In the genomic region with DNA sequence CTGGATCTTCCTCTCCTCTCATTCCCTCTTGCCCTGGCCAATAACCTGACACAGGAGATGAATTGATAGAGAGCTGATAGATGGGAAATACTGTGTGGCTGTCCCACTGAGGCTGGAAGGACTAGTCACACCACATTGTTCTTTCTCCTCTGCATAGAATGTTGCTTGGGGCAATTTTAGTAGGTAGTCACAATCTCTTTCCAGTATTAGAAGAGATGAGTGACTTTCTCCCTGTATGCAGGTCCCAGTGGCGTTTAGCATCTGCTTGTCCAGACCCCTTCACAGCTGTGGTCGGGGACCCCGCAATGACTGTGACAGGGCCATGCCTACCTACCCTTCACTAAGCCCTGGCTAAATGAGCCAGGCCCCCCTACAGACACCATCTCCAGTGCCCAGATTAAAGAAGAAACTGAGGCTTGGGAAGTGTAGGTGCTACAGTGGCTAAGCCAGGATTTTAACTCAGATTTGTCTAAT, we compare ENCODE assay signal across 1 cellular context.
TF ChIP-seq lines count a peak whose summit lies in the region.

No MANE protein-coding gene starts in this region.

TF ChIP-seq in GM12878, 131 proteins besides CTCF, POLR2A, EP300 and RAD21:
- TF ChIP-seq BACH1 (IDR thresholded peaks at IDR 0.05; ENCODE audit: borderline replicate concordance) (no peak), BCL11A (IDR thresholded peaks at IDR 0.05; ENCODE audit: low read depth, low read length) (no peak), RUNX3 (IDR thresholded peaks at IDR 0.05; ENCODE audit: low read length) (no peak), IRF4 (IDR thresholded peaks at IDR 0.05; ENCODE audit: low read depth, low read length) (no peak), EZH2 (IDR thresholded peaks at IDR 0.05; ENCODE audit: borderline replicate concordance, control insufficient read depth, low read depth, low read length) (no peak), ZNF217 (IDR thresholded peaks at IDR 0.05) (no peak), JUND (IDR thresholded peaks at IDR 0.05; ENCODE audit: low read depth, low read length) (no peak)
- TF ChIP-seq, protein P1, sequence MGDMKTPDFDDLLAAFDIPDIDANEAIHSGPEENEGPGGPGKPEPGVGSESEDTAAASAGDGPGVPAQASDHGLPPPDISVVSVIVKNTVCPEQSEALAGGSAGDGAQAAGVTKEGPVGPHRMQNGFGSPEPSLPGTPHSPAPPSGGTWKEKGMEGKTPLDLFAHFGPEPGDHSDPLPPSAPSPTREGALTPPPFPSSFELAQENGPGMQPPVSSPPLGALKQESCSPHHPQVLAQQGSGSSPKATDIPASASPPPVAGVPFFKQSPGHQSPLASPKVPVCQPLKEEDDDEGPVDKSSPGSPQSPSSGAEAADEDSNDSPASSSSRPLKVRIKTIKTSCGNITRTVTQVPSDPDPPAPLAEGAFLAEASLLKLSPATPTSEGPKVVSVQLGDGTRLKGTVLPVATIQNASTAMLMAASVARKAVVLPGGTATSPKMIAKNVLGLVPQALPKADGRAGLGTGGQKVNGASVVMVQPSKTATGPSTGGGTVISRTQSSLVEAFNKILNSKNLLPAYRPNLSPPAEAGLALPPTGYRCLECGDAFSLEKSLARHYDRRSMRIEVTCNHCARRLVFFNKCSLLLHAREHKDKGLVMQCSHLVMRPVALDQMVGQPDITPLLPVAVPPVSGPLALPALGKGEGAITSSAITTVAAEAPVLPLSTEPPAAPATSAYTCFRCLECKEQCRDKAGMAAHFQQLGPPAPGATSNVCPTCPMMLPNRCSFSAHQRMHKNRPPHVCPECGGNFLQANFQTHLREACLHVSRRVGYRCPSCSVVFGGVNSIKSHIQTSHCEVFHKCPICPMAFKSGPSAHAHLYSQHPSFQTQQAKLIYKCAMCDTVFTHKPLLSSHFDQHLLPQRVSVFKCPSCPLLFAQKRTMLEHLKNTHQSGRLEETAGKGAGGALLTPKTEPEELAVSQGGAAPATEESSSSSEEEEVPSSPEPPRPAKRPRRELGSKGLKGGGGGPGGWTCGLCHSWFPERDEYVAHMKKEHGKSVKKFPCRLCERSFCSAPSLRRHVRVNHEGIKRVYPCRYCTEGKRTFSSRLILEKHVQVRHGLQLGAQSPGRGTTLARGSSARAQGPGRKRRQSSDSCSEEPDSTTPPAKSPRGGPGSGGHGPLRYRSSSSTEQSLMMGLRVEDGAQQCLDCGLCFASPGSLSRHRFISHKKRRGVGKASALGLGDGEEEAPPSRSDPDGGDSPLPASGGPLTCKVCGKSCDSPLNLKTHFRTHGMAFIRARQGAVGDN (IDR thresholded peaks at IDR 0.05): 0 out of 2 replicates have a peak, but pooled peaks have one; percentile 1
- TF ChIP-seq, protein P2, sequence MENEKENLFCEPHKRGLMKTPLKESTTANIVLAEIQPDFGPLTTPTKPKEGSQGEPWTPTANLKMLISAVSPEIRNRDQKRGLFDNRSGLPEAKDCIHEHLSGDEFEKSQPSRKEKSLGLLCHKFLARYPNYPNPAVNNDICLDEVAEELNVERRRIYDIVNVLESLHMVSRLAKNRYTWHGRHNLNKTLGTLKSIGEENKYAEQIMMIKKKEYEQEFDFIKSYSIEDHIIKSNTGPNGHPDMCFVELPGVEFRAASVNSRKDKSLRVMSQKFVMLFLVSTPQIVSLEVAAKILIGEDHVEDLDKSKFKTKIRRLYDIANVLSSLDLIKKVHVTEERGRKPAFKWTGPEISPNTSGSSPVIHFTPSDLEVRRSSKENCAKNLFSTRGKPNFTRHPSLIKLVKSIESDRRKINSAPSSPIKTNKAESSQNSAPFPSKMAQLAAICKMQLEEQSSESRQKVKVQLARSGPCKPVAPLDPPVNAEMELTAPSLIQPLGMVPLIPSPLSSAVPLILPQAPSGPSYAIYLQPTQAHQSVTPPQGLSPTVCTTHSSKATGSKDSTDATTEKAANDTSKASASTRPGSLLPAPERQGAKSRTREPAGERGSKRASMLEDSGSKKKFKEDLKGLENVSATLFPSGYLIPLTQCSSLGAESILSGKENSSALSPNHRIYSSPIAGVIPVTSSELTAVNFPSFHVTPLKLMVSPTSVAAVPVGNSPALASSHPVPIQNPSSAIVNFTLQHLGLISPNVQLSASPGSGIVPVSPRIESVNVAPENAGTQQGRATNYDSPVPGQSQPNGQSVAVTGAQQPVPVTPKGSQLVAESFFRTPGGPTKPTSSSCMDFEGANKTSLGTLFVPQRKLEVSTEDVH (IDR thresholded peaks at IDR 0.05; ENCODE audit: low read depth, partially characterized antibody): no peak
TF ChIP-seq in GM12878: peak in this region for 1.
